In the genomic region with DNA sequence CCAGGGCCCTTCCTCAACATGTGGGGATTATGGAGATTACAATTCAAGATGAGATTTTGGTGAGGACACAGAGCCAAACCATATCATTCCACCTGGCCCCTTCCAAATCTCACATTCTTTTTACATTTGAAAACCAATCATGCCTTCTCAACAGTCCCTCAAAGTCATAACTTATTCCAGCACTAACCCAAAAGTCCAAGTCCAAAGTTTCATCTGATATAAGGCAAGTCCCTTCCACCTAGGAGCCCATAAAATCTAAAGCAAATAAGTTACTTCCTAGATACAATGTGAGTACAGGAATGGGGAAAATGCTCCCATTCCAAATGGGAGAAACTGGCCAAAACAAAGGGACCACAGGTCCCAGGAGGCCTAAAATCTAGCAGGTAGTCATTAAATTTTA, we compare ENCODE assay signal across 17 cellular contexts.
DNase-seq lines count a peak whose midpoint lies in the region; ATAC-seq, FAIRE-seq and TF ChIP-seq lines count a peak whose summit lies in the region.
"Had no signal": no experiment of that assay in that cellular context is flagged by ENCODE, and none has a peak within 500 bp of the region (broad histone marks: within the 10 kb centered on the region; RNA-seq: fewer than 3 reads in every experiment).

No MANE protein-coding gene starts in this region.

- no peaks in the 10 kb centered on the region for H4K20me1 ChIP-seq in hepatocyte (ENCODE audit: insufficient read depth, poor library complexity, severe bottlenecking)
- H4K20me1 ChIP-seq: BLaER1 treated with 17β-estradiol and CSF1 and Interleukin-3, amounts not matched to agents 10 nM and 100 nM had no signal

- H3K79me2 ChIP-seq in hepatocyte: no peaks in the 10 kb centered on the region

- no peak for ATAC-seq in psoas muscle

- peaks cover 11% of the 10 kb centered on the region for H3K4me1 ChIP-seq in hepatocyte (ENCODE audit: insufficient read depth)
- H3K4me1 ChIP-seq in small intestine (ENCODE audit: control insufficient read depth in 2 of 2, insufficient read depth in 1 of 2, low read depth in 1 of 2, low read length in 1 of 2): peaks cover 4% of the 10 kb centered on the region in 2 donors
- H3K4me1 ChIP-seq in psoas muscle: no peaks in the 10 kb centered on the region

- H3K27me3 ChIP-seq in hepatocyte (no peaks in the 10 kb centered on the region), small intestine (ENCODE audit: control insufficient read depth in 2 of 2, insufficient read depth in 2 of 2, low read length in 2 of 2) (no peaks in the 10 kb centered on the region), psoas muscle (ENCODE audit: insufficient read depth in 3 of 3, low read length in 2 of 3) (no peaks in the 10 kb centered on the region)
- H3K27me3 ChIP-seq: BLaER1 treated with 17β-estradiol and CSF1 and Interleukin-3, amounts not matched to agents 10 nM and 100 nM had no signal

- TF ChIP-seq CTCF in 22Rv1 (IDR thresholded peaks at IDR 0.05) (no peak), LNCaP clone FGC (IDR thresholded peaks at IDR 0.05; ENCODE audit: control insufficient read depth, extremely low read depth, insufficient read depth) (no peak), hepatocyte (IDR thresholded peaks at IDR 0.05; ENCODE audit: poor library complexity) (no peak), psoas muscle (IDR thresholded peaks at IDR 0.05) (no peak)

- intact Hi-C loops in psoas muscle (cut with DNase I): no loop called here

- H3K36me3 ChIP-seq in hepatocyte (replicated peaks; ENCODE audit: insufficient read depth, low read depth): no peaks in the 10 kb centered on the region
- no peaks in the 10 kb centered on the region for H3K36me3 ChIP-seq in small intestine (ENCODE audit: control insufficient read depth in 2 of 2, insufficient read depth in 2 of 2, low read length in 2 of 2)
- no peaks in the 10 kb centered on the region for H3K36me3 ChIP-seq in psoas muscle (ENCODE audit: insufficient read depth in 1 of 2, low read depth in 1 of 2)
- H3K36me3 ChIP-seq: BLaER1 treated with 17β-estradiol and CSF1 and Interleukin-3, amounts not matched to agents 10 nM and 100 nM had no signal

- H3K27ac ChIP-seq in 22Rv1: peak overlapping the region; percentile 17; the same call in 1 of the 2 replicates
- H3K27ac ChIP-seq in hepatocyte: peak overlapping the region; percentile 80
- H3K27ac ChIP-seq in small intestine (ENCODE audit: low read depth in 1 of 2, low read length in 1 of 2): peak overlapping the region in 1 of 2 donors; percentile 16
- H3K27ac ChIP-seq in psoas muscle: no peak overlapping the region
- H3K27ac ChIP-seq: BLaER1 treated with 17β-estradiol and CSF1 and Interleukin-3, amounts not matched to agents 10 nM and 100 nM; GM23248 had no signal

- DNase-seq in LNCaP clone FGC (ENCODE audit: low read depth) (peak; percentile 2), hepatocyte (ENCODE audit: low spot score) (peak; percentile 19), small intestine (peak; percentile 84), iPS-NIHi11 (ENCODE audit: low spot score) (no peak), psoas muscle (no peak), NCI-H82 (lab: John Stamatoyannopoulos, UW) (no peak)
- DNase-seq: Caco-2; CD4-positive, alpha-beta T cell; GM23248; HCEC 1CT had no signal

- H3K4me3 ChIP-seq in LNCaP clone FGC (ENCODE audit: low read depth, low read length): no peak overlapping the region
- no peak overlapping the region for H3K4me3 ChIP-seq in hepatocyte
- H3K4me3 ChIP-seq in small intestine (ENCODE audit: low read depth in 1 of 2, low read length in 2 of 2): no peak overlapping the region
- H3K4me3 ChIP-seq in psoas muscle: no peak overlapping the region
- H3K4me3 ChIP-seq: BLaER1 treated with 17β-estradiol and CSF1 and Interleukin-3, amounts not matched to agents 10 nM and 100 nM; GM23248 had no signal

- H3K9me2 ChIP-seq in hepatocyte (replicated peaks; ENCODE audit: insufficient read depth): no peaks in the 10 kb centered on the region

- H3K9me3 ChIP-seq in hepatocyte (ENCODE audit: low read depth) (no peaks in the 10 kb centered on the region), small intestine (ENCODE audit: control insufficient read depth, low read depth) (no peaks in the 10 kb centered on the region), psoas muscle (no peaks in the 10 kb centered on the region)

- peak overlapping the region; percentile 31 for H3K4me2 ChIP-seq in hepatocyte

- FAIRE-seq in small intestine (lab: Jason Lieb, UNC): no peak
- FAIRE-seq: D721Med, G401.6, GM12891, GM18507, H54 had no signal

- H2AFZ ChIP-seq in hepatocyte: no peak overlapping the region
- H2AFZ ChIP-seq: GM23248 had no signal

Comparison
In these comparisons a context has a peak if more than half of its experiments do, and no peak if none do; other contexts are left out.
1. DNase-seq: peak in LNCaP clone FGC (single experiment), hepatocyte (single experiment) and small intestine (single experiment); none in iPS-NIHi11 (single experiment), psoas muscle (0 of 2) and NCI-H82 (single experiment).